22 cellular contexts compared by ENCODE assay signal in the genomic region with DNA sequence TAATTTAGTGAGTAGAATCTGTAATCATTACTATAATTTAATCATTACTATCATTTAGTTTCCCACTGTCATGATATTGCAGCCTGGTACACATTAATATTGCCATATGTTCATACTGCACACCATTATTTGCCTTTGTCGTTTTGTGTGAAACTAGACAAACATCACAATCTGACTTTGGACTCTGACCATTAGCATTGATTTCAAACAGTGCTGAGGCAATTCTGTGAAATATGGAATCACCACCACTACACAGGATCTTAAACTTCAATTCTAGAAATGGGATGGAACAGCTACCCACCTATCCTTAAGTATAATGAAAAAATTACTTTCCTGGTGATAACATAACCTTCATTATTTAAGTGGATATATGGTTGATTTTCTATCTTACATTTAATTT.
DNase-seq lines count a peak whose midpoint lies in the region; FAIRE-seq and TF ChIP-seq lines count a peak whose summit lies in the region.
"Had no signal": no experiment of that assay in that cellular context is flagged by ENCODE, and none has a peak within 500 bp of the region (broad histone marks: within the 10 kb centered on the region; RNA-seq: fewer than 3 reads in every experiment).

No MANE protein-coding gene starts in this region.

- peaks cover 51% of the 10 kb centered on the region for H3K4me1 Mint-ChIP-seq in MCF 10A (ENCODE audit: insufficient read depth, unreplicated experiment)
- H3K4me1 Mint-ChIP-seq in astrocyte (ENCODE audit: low read depth, unreplicated experiment) = peaks cover 24% of the 10 kb centered on the region

- H3K4me3 Mint-ChIP-seq in MCF 10A (ENCODE audit: unreplicated experiment) (no peak overlapping the region), astrocyte (ENCODE audit: unreplicated experiment) (no peak overlapping the region)
- H3K4me3 Mint-ChIP-seq: CD8-positive, alpha-beta T cell had no signal

- no peaks in the 10 kb centered on the region for H4K20me1 ChIP-seq in astrocyte (ENCODE audit: insufficient read depth, low read length)
- H4K20me1 ChIP-seq: BLaER1 had no signal

- H3K9me3 Mint-ChIP-seq in MCF 10A (ENCODE audit: unreplicated experiment) (peaks cover 7% of the 10 kb centered on the region), astrocyte (ENCODE audit: unreplicated experiment) (no peaks in the 10 kb centered on the region)
- H3K9me3 Mint-ChIP-seq: CD8-positive, alpha-beta T cell had no signal

- H3K27ac Mint-ChIP-seq in MCF 10A (ENCODE audit: low read depth, unreplicated experiment) (peak overlapping the region; percentile 75), astrocyte (ENCODE audit: unreplicated experiment) (no peak overlapping the region)
- H3K27ac Mint-ChIP-seq: CD8-positive, alpha-beta T cell had no signal

- intact Hi-C loops in MCF 10A (cut with micrococcal nuclease) = no loop called here
- intact Hi-C loops in breast epithelium (cut with DNase I; ENCODE audit: low total_unique reads) = no loop called here

- TF ChIP-seq CTCF in MCF 10A (IDR thresholded peaks at IDR 0.05; ENCODE audit: unreplicated experiment) (no peak), breast epithelium (IDR thresholded peaks at IDR 0.05) (no peak), astrocyte (IDR thresholded peaks at IDR 0.05; ENCODE audit: insufficient read depth, low read depth, low read length) (no peak)

- DNase-seq in MCF 10A (ENCODE audit: unreplicated experiment) = no peak
- DNase-seq in breast epithelium (ENCODE audit: low spot score in 2 of 2) = no peak
- no peak for DNase-seq in astrocyte (ENCODE audit: low read depth)
- DNase-seq in small intestine = peak; percentile 36
- DNase-seq in urothelium cell line (ENCODE audit: low spot score) = no peak
- DNase-seq in stimulated activated naive CD4-positive, alpha-beta T cell (lab: John Stamatoyannopoulos, UW) = no peak
- DNase-seq in amygdala (lab: John Stamatoyannopoulos, UW) = no peak
- DNase-seq: 8988T; CD8-positive, alpha-beta T cell; MM.1S; NCI-H1092 treated with DMSO at 0.1 percent for 48 hours; NCI-H2107; NCI-H345; NCI-H526; NK-92 treated with Interleukin-12 subunit alpha and Interleukin-12 subunit beta, amount 100 ng/mL, for 24 hours; OCI-M1; SJCRH30 had no signal

- POLR2A ChIA-PET in MCF 10A (lab: Yijun Ruan, JAX) = interaction anchor here (0.6 to 5.8 kb wide), 5 partner anchors 8 to 289 kb away, joined by 4 to 52 read pairs (median 41); partner anchors contain the start of gene SORBS2

- H3K27ac ChIP-seq in breast epithelium (no peak overlapping the region), astrocyte (ENCODE audit: low read depth, low read length) (peak overlapping the region; percentile 4), small intestine (ENCODE audit: low read depth in 1 of 2, low read length in 1 of 2) (no peak overlapping the region)
- H3K27ac ChIP-seq: BLaER1, KMS-11, SJCRH30 had no signal

- no peaks in the 10 kb centered on the region for H3K79me2 ChIP-seq in astrocyte (ENCODE audit: insufficient read depth, low read length)

- H3K4me1 ChIP-seq in breast epithelium = no peaks in the 10 kb centered on the region
- H3K4me1 ChIP-seq in astrocyte (ENCODE audit: insufficient read depth, low read length) = peaks cover 34% of the 10 kb centered on the region
- no peaks in the 10 kb centered on the region for H3K4me1 ChIP-seq in small intestine (ENCODE audit: control insufficient read depth in 2 of 2, insufficient read depth in 1 of 2, low read depth in 1 of 2, low read length in 1 of 2)
- H3K4me1 ChIP-seq: SJCRH30 had no signal

- no peak overlapping the region for H3K4me2 ChIP-seq in astrocyte (ENCODE audit: low read length)
- H3K4me2 ChIP-seq: BLaER1, KMS-11 had no signal

- WGBS in small intestine, 3 donors = 6 to 69% (median 38%) methylated on average over 1 of the region's 1 CpG

- H3K9me3 ChIP-seq in breast epithelium (no peaks in the 10 kb centered on the region), astrocyte (ENCODE audit: insufficient read depth, low read depth, low read length) (no peaks in the 10 kb centered on the region), small intestine (ENCODE audit: control insufficient read depth, low read depth) (no peaks in the 10 kb centered on the region)
- H3K9me3 ChIP-seq: BLaER1, SJCRH30 had no signal

- TF ChIP-seq POLR2A in breast epithelium (IDR thresholded peaks at IDR 0.05) = no peak

- H3K36me3 ChIP-seq in breast epithelium (no peaks in the 10 kb centered on the region), astrocyte (ENCODE audit: insufficient read depth, low read length) (no peaks in the 10 kb centered on the region), small intestine (ENCODE audit: control insufficient read depth in 2 of 2, insufficient read depth in 2 of 2, low read length in 2 of 2) (no peaks in the 10 kb centered on the region)
- H3K36me3 ChIP-seq: BLaER1, SJCRH30 had no signal

- H3K4me3 ChIP-seq in breast epithelium (no peak overlapping the region), astrocyte (ENCODE audit: insufficient read depth, low read depth, low read length) (no peak overlapping the region), small intestine (ENCODE audit: low read depth in 1 of 2, low read length in 2 of 2) (no peak overlapping the region)
- H3K4me3 ChIP-seq: BLaER1, SJCRH30 had no signal

- no peak for FAIRE-seq in astrocyte (lab: Jason Lieb, UNC)
- peak; percentile 92 for FAIRE-seq in islet of Langerhans (lab: Jason Lieb, UNC)
- no peak for FAIRE-seq in small intestine (lab: Jason Lieb, UNC)
- no peak for FAIRE-seq in urothelium cell line (lab: Jason Lieb, UNC)
- FAIRE-seq: GM12892, H1 had no signal

- H3K9ac ChIP-seq in astrocyte (ENCODE audit: low read length) = no peak overlapping the region
- H3K9ac ChIP-seq: BLaER1, KMS-11 had no signal

- no peaks in the 10 kb centered on the region for H3K27me3 ChIP-seq in breast epithelium
- no peaks in the 10 kb centered on the region for H3K27me3 ChIP-seq in astrocyte (ENCODE audit: insufficient read depth, low read length)
- no peaks in the 10 kb centered on the region for H3K27me3 ChIP-seq in small intestine (ENCODE audit: control insufficient read depth in 2 of 2, insufficient read depth in 2 of 2, low read length in 2 of 2)
- H3K27me3 ChIP-seq: BLaER1, SJCRH30 had no signal

- H2AFZ ChIP-seq in astrocyte (ENCODE audit: low read depth, low read length) = no peak overlapping the region

- peaks cover 5% of the 10 kb centered on the region for H3K36me3 Mint-ChIP-seq in MCF 10A (ENCODE audit: insufficient read depth, unreplicated experiment)
- H3K36me3 Mint-ChIP-seq in astrocyte (ENCODE audit: low read depth, unreplicated experiment) = peaks cover 23% of the 10 kb centered on the region
- H3K36me3 Mint-ChIP-seq: CD8-positive, alpha-beta T cell had no signal

- TSS peak; percentile 83 for BruUV-seq in MCF 10A (replicated peaks; lab: Mats Ljungman, UMichigan)

- CTCF ChIA-PET in MCF 10A (lab: Yijun Ruan, JAX) = interaction anchor here (0.6 kb wide), 1 partner anchor 49 kb away, joined by 6 read pairs; no protein-coding TSS in a partner anchor

- H3K27me3 Mint-ChIP-seq in MCF 10A (ENCODE audit: insufficient read depth, unreplicated experiment) (no peaks in the 10 kb centered on the region), astrocyte (ENCODE audit: low read depth, unreplicated experiment) (no peaks in the 10 kb centered on the region)
